Comparison of ENCODE assay signal across 1 cellular context in genomic region chr4:127698789-127699200, GRCh38.
TF ChIP-seq lines count a peak whose summit lies in the region.

No MANE protein-coding gene starts in this region.

TF ChIP-seq in GM12878, 131 proteins besides CTCF, POLR2A, EP300 and RAD21 (continued from another document):
- no peak for TF ChIP-seq MYB (IDR thresholded peaks at IDR 0.05; ENCODE audit: borderline replicate concordance, low read depth, low read length)
- no peak for TF ChIP-seq KDM1A (IDR thresholded peaks at IDR 0.05; ENCODE audit: borderline replicate concordance)
TF ChIP-seq in GM12878: peak in this region for 50.
